19 cellular contexts compared by ENCODE assay signal in the genomic region with DNA sequence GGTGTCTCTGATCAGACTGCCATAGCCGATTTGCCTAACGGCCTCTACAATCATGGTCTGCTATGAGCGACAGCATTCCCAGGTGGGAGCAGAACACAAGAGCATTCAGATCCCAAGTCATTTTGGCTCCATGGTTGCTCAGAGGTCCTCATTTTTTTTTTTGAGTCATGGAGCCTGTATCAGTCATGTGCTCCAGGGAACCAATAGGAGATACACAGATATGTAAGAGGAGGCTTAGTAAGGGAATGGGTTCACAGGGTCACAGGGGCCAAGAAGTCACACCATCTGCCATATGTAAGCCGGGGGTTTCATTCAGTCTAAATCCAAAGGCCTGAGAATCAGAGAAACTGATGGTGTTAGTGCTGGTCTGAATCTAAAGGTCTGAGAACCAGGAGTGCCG. TPM values are rescaled to one million over a fixed set of nuclear protein-coding genes. Genes with fewer than 3 reads are reported as not detected.
DNase-seq lines count a peak whose midpoint lies in the region; ATAC-seq, FAIRE-seq and TF ChIP-seq lines count a peak whose summit lies in the region.
"Had no signal": no experiment of that assay in that cellular context is flagged by ENCODE, and none has a peak within 500 bp of the region (broad histone marks: within the 10 kb centered on the region; RNA-seq: fewer than 3 reads in every experiment).

No MANE protein-coding gene starts in this region.

- H3K4me3 ChIP-seq in HepG2 (replicated peaks in 1 of 3; ENCODE audit: insufficient read depth in 1 of 3, low read depth in 2 of 3, low read length in 3 of 3) (no peak overlapping the region), right lobe of liver (no peak overlapping the region), K562 (no peak overlapping the region), neutrophil (ENCODE audit: low read depth in 1 of 2, low read length in 1 of 2) (no peak overlapping the region)
- H3K4me3 ChIP-seq: GM12878 had no signal

- H3K36me3 ChIP-seq in HepG2 (replicated peaks in 1 of 2; ENCODE audit: control insufficient read depth in 1 of 2, insufficient read depth in 2 of 2, low read length in 2 of 2), result peaks cover 9 to 23% of the 10 kb centered on the region in 2 experiments; a peak in 4 of 5 replicates
- H3K36me3 ChIP-seq in right lobe of liver, result peaks cover 0 to 3% (median 0%) of the 10 kb centered on the region in 4 donors
- H3K36me3 ChIP-seq in K562 (ENCODE audit: control insufficient read depth, insufficient read depth, low read length), result no peaks in the 10 kb centered on the region; the same call in 2 of the 3 replicates
- H3K36me3 ChIP-seq in neutrophil, result peaks cover 62% of the 10 kb centered on the region

- WGBS in HepG2 (ENCODE audit: low lambda C conversion rate), result 98% methylated on average over 5 of the region's 5 CpGs
- WGBS in right lobe of liver (ENCODE audit: insufficient coverage, low coverage, low lambda C conversion rate, missing lambda C conversion rate), result 95% methylated on average over 3 of the region's 5 CpGs
- 71% methylated on average over 5 of the region's 5 CpGs for WGBS in K562 (ENCODE audit: insufficient coverage, low coverage, missing lambda C conversion rate)

- no peak overlapping the region for H2AFZ ChIP-seq in HepG2 (ENCODE audit: low read length)
- H2AFZ ChIP-seq in K562 (ENCODE audit: low read depth, low read length), result 0 out of 2 replicates have a peak overlapping the region, but pooled peaks have one; percentile 11

- POLR2A ChIA-PET in HepG2 (lab: Yijun Ruan, JAX) (interaction anchor here (0.9 kb wide), 1 partner anchor 9 kb away, joined by 3 read pairs; no protein-coding TSS in a partner anchor), K562 (lab: Yijun Ruan, JAX) (no interaction called here)

- H3K4me2 ChIP-seq in HepG2 (ENCODE audit: low read depth, low read length), result no peak overlapping the region
- no peak overlapping the region; the same call in 1 of the 2 replicates for H3K4me2 ChIP-seq in K562 (ENCODE audit: insufficient read depth, low read length)

- H3K9me3 ChIP-seq in HepG2 (ENCODE audit: low read length) (no peaks in the 10 kb centered on the region), right lobe of liver (no peaks in the 10 kb centered on the region), K562 (replicated peaks; ENCODE audit: control insufficient read depth, insufficient read depth, low read depth, low read length) (no peaks in the 10 kb centered on the region), neutrophil (no peaks in the 10 kb centered on the region)

- TF ChIP-seq EP300 in HepG2 (IDR thresholded peaks at IDR 0.05; ENCODE audit: low read depth in 2 of 2, low read length in 2 of 2) (no peak), HepG2 (CRISPR knock-in tag; IDR thresholded peaks at IDR 0.05; ENCODE audit: borderline replicate concordance) (no peak), K562 (IDR thresholded peaks at IDR 0.05; ENCODE audit: low read length) (no peak)

- intact Hi-C loops in HepG2 (cut with micrococcal nuclease; ENCODE audit: unreplicated experiment), result no loop called here
- intact Hi-C loops in right lobe of liver (cut with DNase I), result no loop called here
- intact Hi-C loops in K562 (cut with micrococcal nuclease), result loop anchor here (5.0 kb wide), 1 partner anchor 35 kb away; a partner anchor contains a TSS

- no peak overlapping the region for H3K9ac ChIP-seq in HepG2 (ENCODE audit: insufficient read depth, low read depth, low read length)
- H3K9ac ChIP-seq in K562 (ENCODE audit: insufficient read depth in 1 of 2, low read depth in 2 of 2, low read length in 2 of 2), result no peak overlapping the region

- H3K4me1 ChIP-seq in HepG2 (ENCODE audit: insufficient read depth, low read length), result peaks cover 36% of the 10 kb centered on the region
- H3K4me1 ChIP-seq in right lobe of liver, result peaks cover 0 to 20% (median 2%) of the 10 kb centered on the region in 4 donors
- peaks cover 13 to 24% of the 10 kb centered on the region in 2 experiments; a peak in 4 of 5 replicates for H3K4me1 ChIP-seq in K562 (replicated peaks in 1 of 2; ENCODE audit: control insufficient read depth in 2 of 2, insufficient read depth in 2 of 2, low read length in 2 of 2)
- H3K4me1 ChIP-seq in neutrophil (ENCODE audit: control insufficient read depth in 1 of 2, insufficient read depth in 1 of 2, low read depth in 1 of 2, low read length in 1 of 2), result no peaks in the 10 kb centered on the region

- H3K27ac ChIP-seq in HepG2 (ENCODE audit: extremely low read length, insufficient read depth, low read length) (no peak overlapping the region), right lobe of liver (no peak overlapping the region), K562 (ENCODE audit: extremely low read depth, low read depth, low read length) (no peak overlapping the region), neutrophil (peak overlapping the region; percentile 23)

- FAIRE-seq in HepG2 (lab: Jason Lieb, UNC), result no peak
- peak; percentile 65 for FAIRE-seq in K562 (lab: Jason Lieb, UNC)
- FAIRE-seq: D721Med, GM12878 had no signal

- ATAC-seq in HepG2 (no peak), right lobe of liver (no peak), K562 (peak; percentile 73), GM18907 (IDR thresholded peaks at IDR 0.05; ENCODE audit: unreplicated experiment) (no peak)
- ATAC-seq: GM12878 had no signal

- CTCF ChIA-PET in HepG2 (lab: Yijun Ruan, JAX; ENCODE audit: low intra/inter-chr PET ratio, low total read pairs), result no interaction called here
- CTCF ChIA-PET in K562 (lab: Yijun Ruan, JAX; ENCODE audit: low intra/inter-chr PET ratio), result no interaction called here

- TF ChIP-seq RAD21 in HepG2 (CRISPR knock-in tag; IDR thresholded peaks at IDR 0.05) (no peak), K562 (CRISPR knock-in tag; conservative IDR thresholded peaks at IDR 0.05 in 1 of 2, IDR thresholded peaks at IDR 0.05 in 1 of 2) (no peak)

- in situ Hi-C loops in HepG2 (cut with HindIII; ENCODE audit: extremely low pct_ligation_motif_present, low pct_unique_long_range_greater_than_20kb), result no loop called here
- in situ Hi-C loops in K562 (cut with MboI), result no loop called here

- no peak for TF ChIP-seq POLR2A in HepG2 (IDR thresholded peaks at IDR 0.05; ENCODE audit: insufficient read depth in 1 of 2, low read depth in 2 of 2, low read length in 2 of 2)
- TF ChIP-seq POLR2A in right lobe of liver (IDR thresholded peaks at IDR 0.05), result no peak
- no peak for TF ChIP-seq POLR2A in K562 (conservative IDR thresholded peaks at IDR 0.05)

- BruUV-seq in HepG2 (replicated peaks; lab: Mats Ljungman, UMichigan) (no TSS peak), K562 (replicated peaks; lab: Mats Ljungman, UMichigan) (no TSS peak)

- DNase-seq in HepG2 (ENCODE audit: low spot score), result no peak
- DNase-seq in right lobe of liver, result no peak
- peak; percentile 50 for DNase-seq in NCI-H82 (lab: John Stamatoyannopoulos, UW)
- DNase-seq in K562 (ENCODE audit: extremely low read depth in 1 of 4, low spot score in 3 of 4), result peak in 2 of 4 experiments; percentile 32 to 33
- no peak for DNase-seq in NCI-H748 (lab: John Stamatoyannopoulos, UW; ENCODE audit: unreplicated experiment)
- DNase-seq in NCI-H1092 treated with DMSO at 0.1 percent for 48 hours (lab: John Stamatoyannopoulos, UW), result no peak
- DNase-seq: CD4-positive, alpha-beta T cell; CD8-positive, alpha-beta memory T cell; DMS 273 treated with DMSO at 0.1 percent for 48 hours; DMS79; EL; GDM1; GOT3; H7; HCEC 1CT had no signal

- H3K9me1 ChIP-seq in K562 (ENCODE audit: control insufficient read depth, insufficient read depth, low read length), result no peaks in the 10 kb centered on the region

- H4K20me1 ChIP-seq in HepG2 (ENCODE audit: insufficient read depth, low read length), result no peaks in the 10 kb centered on the region
- no peaks in the 10 kb centered on the region for H4K20me1 ChIP-seq in K562 (replicated peaks; ENCODE audit: control insufficient read depth, insufficient read depth, low read length)

- TF ChIP-seq CTCF in HepG2 (CRISPR knock-in tag; IDR thresholded peaks at IDR 0.05) (no peak), right lobe of liver (IDR thresholded peaks at IDR 0.05) (no peak), K562 (IDR thresholded peaks at IDR 0.05 in 2 of 3, conservative IDR thresholded peaks at IDR 0.05 in 1 of 3; ENCODE audit: insufficient read depth in 2 of 3, low read depth in 1 of 3, low read length in 3 of 3) (no peak), neutrophil (IDR thresholded peaks at IDR 0.05) (no peak)

- H3K27me3 ChIP-seq in HepG2 (ENCODE audit: control insufficient read depth in 1 of 2, insufficient read depth in 2 of 2, low read length in 2 of 2) (no peaks in the 10 kb centered on the region), right lobe of liver (no peaks in the 10 kb centered on the region), K562 (ENCODE audit: control insufficient read depth in 2 of 2, insufficient read depth in 2 of 2, low read length in 2 of 2) (no peaks in the 10 kb centered on the region), neutrophil (no peaks in the 10 kb centered on the region)

- H3K79me2 ChIP-seq in HepG2 (ENCODE audit: insufficient read depth, low read length), result peaks cover 31% of the 10 kb centered on the region
- 0 out of 3 replicates have a peak, but pooled peaks cover 4% of the 10 kb centered on the region for H3K79me2 ChIP-seq in K562 (ENCODE audit: control insufficient read depth, insufficient read depth, low read length)

RNA-seq across cellular contexts. Expression of a gene that starts 36.8 kb away (rescaled TPM):
- 66.6 and 118 TPM in 2 replicates for total RNA-seq in HepG2 (2016; rRNA removed; fragmentation: Illumina TruSeq; extraction: Trizol)
- 21.2 and 21.9 TPM in 2 replicates for total RNA-seq in HepG2 (2016; cell fraction: cytosol; rRNA removed; fragmentation: Illumina TruSeq; extraction: Trizol; ENCODE audit: low read depth)
- 68.3 and 113 TPM in 2 replicates for total RNA-seq in HepG2 (2016; cell fraction: insoluble cytoplasmic fraction; rRNA removed; fragmentation: Illumina TruSeq; extraction: Trizol)
- 62.9 and 66.9 TPM in 2 replicates for total RNA-seq in HepG2 (2016; cell fraction: membrane; rRNA removed; fragmentation: Illumina TruSeq; extraction: Trizol)
- 58.7 and 62.6 TPM in 2 replicates for total RNA-seq in HepG2 (2016; cell fraction: nucleus; rRNA removed; fragmentation: Illumina TruSeq; extraction: Trizol)
- polyA plus RNA-seq in HepG2 (2011; rRNA removed), result 62.5 and 71.3 TPM in 2 replicates
- 47.6 and 65.5 TPM in 2 replicates for polyA plus RNA-seq in HepG2 (2011; cell fraction: cytosol; rRNA removed)
- polyA plus RNA-seq in HepG2 (2011; cell fraction: nucleus; rRNA removed), result 21.8 and 24.9 TPM in 2 replicates
- polyA plus RNA-seq in HepG2 (2012), result 65.8 and 79.3 TPM in 2 replicates
- 40.3 and 43.5 TPM in 2 replicates for polyA plus RNA-seq in HepG2 (2016; cell fraction: cytosol; fragmentation: Illumina TruSeq; extraction: Trizol; ENCODE audit: low read depth)
- 204 and 209 TPM in 2 replicates for polyA plus RNA-seq in HepG2 (2016; cell fraction: insoluble cytoplasmic fraction; fragmentation: Illumina TruSeq; extraction: Trizol; ENCODE audit: low read depth)
- polyA plus RNA-seq in HepG2 (2016; cell fraction: membrane; fragmentation: Illumina TruSeq; extraction: Trizol; ENCODE audit: low read depth), result 63.7 and 78.2 TPM in 2 replicates
- 75.7 and 79.0 TPM in 2 replicates for polyA plus RNA-seq in HepG2 (2016; cell fraction: nucleus; fragmentation: Illumina TruSeq; extraction: Trizol; ENCODE audit: insufficient read depth, low read depth)
- polyA minus RNA-seq in HepG2 (2011; rRNA and poly(A)+ RNA removed; ENCODE audit: low replicate concordance), result 6.0 and 117 TPM in 2 replicates
- 57.0 and 63.8 TPM in 2 replicates for polyA minus RNA-seq in HepG2 (2011; cell fraction: cytosol; rRNA and poly(A)+ RNA removed)
- 65.0 and 68.2 TPM in 2 replicates for polyA minus RNA-seq in HepG2 (2011; cell fraction: nucleus; rRNA and poly(A)+ RNA removed)
- 10 to 100 TPM; 24.0 to 41.6 (median 31.0) TPM for total RNA-seq in right lobe of liver
- total RNA-seq in K562 (2011; cell fraction: chromatin; rRNA removed; ENCODE audit: low replicate concordance), result 30.3 and 41.3 TPM in 2 replicates
- 26.2 and 31.9 TPM in 2 replicates for total RNA-seq in K562 (2011; cell fraction: nucleolus; rRNA removed)
- 25.7 and 32.7 TPM in 2 replicates for total RNA-seq in K562 (2011; cell fraction: nucleoplasm; rRNA removed)
- total RNA-seq in K562 (2014; rRNA removed), result 7.5 and 7.6 TPM in 2 replicates
- total RNA-seq in K562 (2014; rRNA removed; fragmentation: Illumina TruSeq; extraction: Trizol), result 16.9 and 20.2 TPM in 2 replicates
- total RNA-seq in K562 (2015; rRNA removed; fragmentation: Illumina TruSeq; extraction: Trizol), result 21.3 and 22.2 TPM in 2 replicates
- 21.3 and 22.2 TPM in 2 replicates for total RNA-seq in K562 (2021)
- 25.7 TPM in 2 replicates for polyA plus RNA-seq in K562 (2011; rRNA removed)
- 13.6 and 16.0 TPM in 2 replicates for polyA plus RNA-seq in K562 (2011; cell fraction: cytosol; rRNA removed)
- polyA plus RNA-seq in K562 (2011; cell fraction: nucleus; rRNA removed), result 8.9 and 12.8 TPM in 2 replicates
- polyA plus RNA-seq in K562 (2012), result 15.6 and 22.8 TPM in 2 replicates
- polyA plus RNA-seq in K562 (2014; fragmentation: Illumina TruSeq; extraction: Trizol), result 19.0 and 22.5 TPM in 2 replicates
- polyA plus RNA-seq in K562 (2014; fragmentation: Nextera tagmentation; extraction: Ambion mirVana), result 10 to 100 TPM; 11.4 to 13.6 TPM
- polyA plus RNA-seq in K562 (2014; rRNA removed), result 14.4 and 15.3 TPM in 2 replicates
- polyA minus RNA-seq in K562 (2011; rRNA and poly(A)+ RNA removed), result 21.1 and 24.1 TPM in 2 replicates
- 10.1 and 10.3 TPM in 2 replicates for polyA minus RNA-seq in K562 (2011; cell fraction: cytosol; rRNA and poly(A)+ RNA removed)
- polyA minus RNA-seq in K562 (2011; cell fraction: nucleus; rRNA and poly(A)+ RNA removed), result 8.9 and 21.4 TPM in 2 replicates
